Comparison of ENCODE assay signal across 1 cellular context in genomic region chr11:96342971-96343711, GRCh38.
A peak's percentile ranks its signal among the peaks of the same experiment; 100 is the strongest.
TF ChIP-seq lines count a peak whose summit lies in the region.

Gene MAML2 (minus strand): TSS chr11:96343195. CDS start chr11:96341895, 1,300 bp downstream.

TF ChIP-seq in K562, 482 proteins besides CTCF, POLR2A, EP300 and RAD21 (continued from another document and continues in another):
- TF ChIP-seq ZNF318 (IDR thresholded peaks at IDR 0.05; ENCODE audit: borderline replicate concordance in 1 of 2, low read depth in 1 of 2) (0 out of 4 replicates have a peak, but pooled peaks of 1 of the 2 experiments have one; percentile 9), KDM2B (CRISPR knock-in tag; IDR thresholded peaks at IDR 0.05) (no peak), ZNF609 (CRISPR knock-in tag; IDR thresholded peaks at IDR 0.05; ENCODE audit: borderline replicate concordance) (no peak), CBX1 (IDR thresholded peaks at IDR 0.05; ENCODE audit: low read depth) (no peak), ZBTB8A (IDR thresholded peaks at IDR 0.05; ENCODE audit: partially characterized antibody) (no peak), SIN3B (IDR thresholded peaks at IDR 0.05; ENCODE audit: low read depth) (no peak), BCL6 (CRISPR knock-in tag; IDR thresholded peaks at IDR 0.05) (no peak), ZMIZ1 (IDR thresholded peaks at IDR 0.05; ENCODE audit: low read depth in 2 of 2, low read length in 2 of 2) (no peak), ARHGAP35 (IDR thresholded peaks at IDR 0.05; ENCODE audit: partially characterized antibody) (no peak), HCFC1 (IDR thresholded peaks at IDR 0.05; ENCODE audit: low read depth, low read length) (0 out of 2 replicates have a peak, but pooled peaks have one; percentile 32), RBM15 (IDR thresholded peaks at IDR 0.05; ENCODE audit: insufficient read depth, low read length) (no peak), EHMT2 (IDR thresholded peaks at IDR 0.05) (no peak), FOXK2 (conservative IDR thresholded peaks at IDR 0.05 in 1 of 2, IDR thresholded peaks at IDR 0.05 in 1 of 2; ENCODE audit: low read depth in 2 of 2) (no peak), CBFA2T3 (IDR thresholded peaks at IDR 0.05) (0 out of 2 replicates have a peak, but pooled peaks have one; percentile 12), XRCC4 (IDR thresholded peaks at IDR 0.05; ENCODE audit: extremely low read depth, insufficient read depth, insufficient read length) (no peak), E2F3 (CRISPR knock-in tag; IDR thresholded peaks at IDR 0.05) (no peak), PTTG1 (tag; IDR thresholded peaks at IDR 0.05; ENCODE audit: low read depth) (no peak), SMAD2 (IDR thresholded peaks at IDR 0.05; ENCODE audit: low read depth, low read length) (no peak), DEAF1 (CRISPR knock-in tag; IDR thresholded peaks at IDR 0.05) (peak; percentile 88), CSDE1 (IDR thresholded peaks at IDR 0.05) (no peak), XRCC5 (IDR thresholded peaks at IDR 0.05; ENCODE audit: low read depth, low read length) (peak; percentile 74; the same call in 1 of the 2 replicates), TCF3 (CRISPR knock-in tag; IDR thresholded peaks at IDR 0.05) (no peak), HEY1 (CRISPR knock-in tag; IDR thresholded peaks at IDR 0.05; ENCODE audit: borderline replicate concordance) (no peak), E2F5 (CRISPR knock-in tag; IDR thresholded peaks at IDR 0.05) (no peak), ZNF165 (CRISPR knock-in tag; IDR thresholded peaks at IDR 0.05; ENCODE audit: borderline replicate concordance) (no peak), CC2D1A (IDR thresholded peaks at IDR 0.05) (peak; percentile 82)
- TF ChIP-seq, protein P1, sequence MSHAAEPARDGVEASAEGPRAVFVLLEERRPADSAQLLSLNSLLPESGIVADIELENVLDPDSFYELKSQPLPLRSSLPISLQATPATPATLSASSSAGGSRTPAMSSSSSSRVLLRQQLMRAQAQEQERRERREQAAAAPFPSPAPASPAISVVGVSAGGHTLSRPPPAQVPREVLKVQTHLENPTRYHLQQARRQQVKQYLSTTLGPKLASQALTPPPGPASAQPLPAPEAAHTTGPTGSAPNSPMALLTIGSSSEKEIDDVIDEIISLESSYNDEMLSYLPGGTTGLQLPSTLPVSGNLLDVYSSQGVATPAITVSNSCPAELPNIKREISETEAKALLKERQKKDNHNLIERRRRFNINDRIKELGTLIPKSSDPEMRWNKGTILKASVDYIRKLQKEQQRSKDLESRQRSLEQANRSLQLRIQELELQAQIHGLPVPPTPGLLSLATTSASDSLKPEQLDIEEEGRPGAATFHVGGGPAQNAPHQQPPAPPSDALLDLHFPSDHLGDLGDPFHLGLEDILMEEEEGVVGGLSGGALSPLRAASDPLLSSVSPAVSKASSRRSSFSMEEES (CRISPR knock-in tag; IDR thresholded peaks at IDR 0.05), result no peak
